ENCODE assay signal across 9 cellular contexts in genomic region chr9:127395491-127396252, GRCh38. TPM values are rescaled to one million over a fixed set of nuclear protein-coding genes. Genes with fewer than 3 reads are reported as not detected.
DNase-seq lines count a peak whose midpoint lies in the region; ATAC-seq and TF ChIP-seq lines count a peak whose summit lies in the region.
"Had no signal": no experiment of that assay in that cellular context is flagged by ENCODE, and none has a peak within 500 bp of the region (broad histone marks: within the 10 kb centered on the region; RNA-seq: fewer than 3 reads in every experiment).

No MANE protein-coding gene starts in this region.

- intact Hi-C loops in body of pancreas (cut with DNase I), result no loop called here
- intact Hi-C loops in testis (cut with DNase I; ENCODE audit: low total_unique reads), result no loop called here
- intact Hi-C loops in transverse colon (cut with DNase I; ENCODE audit: low total_unique reads), result loop anchor here (2.0 to 10.0 kb wide), 2 partner anchors 57 to 181 kb away; no protein-coding TSS in a partner anchor

- ATAC-seq in body of pancreas (no peak), HG02970 (IDR thresholded peaks at IDR 0.05; ENCODE audit: low FRiP score, unreplicated experiment) (no peak), HG03135 (IDR thresholded peaks at IDR 0.05; ENCODE audit: unreplicated experiment) (no peak)

- in situ Hi-C loops in transverse colon (cut with MboI; ENCODE audit: low pct_ligation_motif_present in 1 of 4, low pct_unique_long_range_greater_than_20kb in 1 of 4, low sequenced_read_pairs in 3 of 4), result no loop called here

- 63 to 69% methylated on average over 5 to 7 of the region's 7 CpGs for WGBS in body of pancreas, 2 donors
- 61 to 65% methylated on average over 5 to 7 of the region's 7 CpGs for WGBS in testis, 2 donors
- WGBS in transverse colon (ENCODE audit: low coverage in 1 of 2), 2 donors, result 77 to 80% methylated on average over 1 to 7 of the region's 7 CpGs

- H3K27me3 ChIP-seq in HUES48 (ENCODE audit: control insufficient read depth, insufficient read depth, low read length) (peaks cover 11% of the 10 kb centered on the region; the same call in 1 of the 2 replicates), body of pancreas (no peaks in the 10 kb centered on the region), mucosa of stomach (ENCODE audit: control insufficient read depth, insufficient read depth, low read length) (no peaks in the 10 kb centered on the region), testis (no peaks in the 10 kb centered on the region), transverse colon (no peaks in the 10 kb centered on the region)

- peak overlapping the region; percentile 89 for H3K27ac ChIP-seq in HUES48 (ENCODE audit: low read depth, low read length)
- peak overlapping the region in 3 of 4 donors; percentile 70 to 76 (median 75) for H3K27ac ChIP-seq in body of pancreas
- no peak overlapping the region for H3K27ac ChIP-seq in testis
- peak overlapping the region in 1 of 4 donors; percentile 79 for H3K27ac ChIP-seq in transverse colon

- TF ChIP-seq EP300 in transverse colon (IDR thresholded peaks at IDR 0.05; ENCODE audit: low read depth), result no peak

- no peak overlapping the region for H3K4me3 ChIP-seq in AG10803 (ENCODE audit: low read length)
- peak overlapping the region; percentile 87 for H3K4me3 ChIP-seq in HUES48 (ENCODE audit: low read depth, low read length)
- no peak overlapping the region for H3K4me3 ChIP-seq in body of pancreas
- H3K4me3 ChIP-seq in mucosa of stomach (ENCODE audit: low read length), result no peak overlapping the region
- no peak overlapping the region for H3K4me3 ChIP-seq in testis
- H3K4me3 ChIP-seq in transverse colon, result peak overlapping the region in 1 of 4 donors; percentile 53

- peaks cover 11% of the 10 kb centered on the region; the same call in 1 of the 2 replicates for H3K4me1 ChIP-seq in HUES48 (ENCODE audit: control insufficient read depth, insufficient read depth, low read length)
- H3K4me1 ChIP-seq in body of pancreas, result peaks cover 19% of the 10 kb centered on the region
- peaks cover 12% of the 10 kb centered on the region for H3K4me1 ChIP-seq in mucosa of stomach (ENCODE audit: control insufficient read depth, insufficient read depth, low read length)
- peaks cover 10% of the 10 kb centered on the region for H3K4me1 ChIP-seq in testis
- H3K4me1 ChIP-seq in transverse colon, result peaks cover 7 to 22% (median 12%) of the 10 kb centered on the region in 4 donors

- TF ChIP-seq POLR2A in body of pancreas (IDR thresholded peaks at IDR 0.05), result no peak
- no peak for TF ChIP-seq POLR2A in testis (IDR thresholded peaks at IDR 0.05)
- no peak for TF ChIP-seq POLR2A in transverse colon (IDR thresholded peaks at IDR 0.05)

- TF ChIP-seq CTCF in AG10803 (conservative IDR thresholded peaks at IDR 0.05; ENCODE audit: low read length) (no peak), body of pancreas (IDR thresholded peaks at IDR 0.05) (no peak), testis (IDR thresholded peaks at IDR 0.05) (no peak), transverse colon (IDR thresholded peaks at IDR 0.05) (no peak)

- H3K36me3 ChIP-seq in HUES48 (ENCODE audit: control insufficient read depth, insufficient read depth, low read length) (0 out of 2 replicates have a peak, but pooled peaks cover 3% of the 10 kb centered on the region), body of pancreas (replicated peaks in 1 of 2; ENCODE audit: insufficient read depth in 1 of 2, low read depth in 2 of 2) (no peaks in the 10 kb centered on the region), mucosa of stomach (ENCODE audit: control insufficient read depth, insufficient read depth, low read length) (no peaks in the 10 kb centered on the region), testis (ENCODE audit: low read depth, missing control alignments) (no peaks in the 10 kb centered on the region), transverse colon (no peaks in the 10 kb centered on the region)

- peak; percentile 8 for DNase-seq in AG10803 (ENCODE audit: low read depth)
- no peak for DNase-seq in body of pancreas
- no peak for DNase-seq in testis
- no peak for DNase-seq in transverse colon
- DNase-seq: effector memory CD4-positive, alpha-beta T cell had no signal

- no peaks in the 10 kb centered on the region for H3K9me3 ChIP-seq in HUES48 (ENCODE audit: control insufficient read depth, insufficient read depth, low read length)
- H3K9me3 ChIP-seq in body of pancreas, result no peaks in the 10 kb centered on the region
- H3K9me3 ChIP-seq in mucosa of stomach (ENCODE audit: control insufficient read depth, low read length), result no peaks in the 10 kb centered on the region
- H3K9me3 ChIP-seq in testis, result no peaks in the 10 kb centered on the region
- no peaks in the 10 kb centered on the region for H3K9me3 ChIP-seq in transverse colon

- peak overlapping the region; percentile 75; the same call in 1 of the 2 replicates for H3K9ac ChIP-seq in HUES48 (ENCODE audit: low read depth, low read length)
- peak overlapping the region; percentile 19 for H3K9ac ChIP-seq in mucosa of stomach (ENCODE audit: low read length)

RNA-seq across cellular contexts. Expression of gene SLC2A8, which starts 1.3 kb away (rescaled TPM):
- total RNA-seq in body of pancreas (10 to 100 TPM; 10.9 to 18.2 TPM), testis (10 to 100 TPM; 62.7 to 68.6 TPM), transverse colon (10 to 100 TPM in 3 of 4 donors, 1 to 10 TPM in 1; 9.6 to 95.8 (median 29.4) TPM)
- 128 TPM for polyA plus RNA-seq in testis (ENCODE audit: insufficient read depth, low read depth, low replicate concordance)

RNA-seq across cellular contexts. Expression of gene ZNF79, which starts 28.5 kb away (rescaled TPM):
- total RNA-seq in body of pancreas (10 to 100 TPM in 1 of 2 donors, 1 to 10 TPM in 1; 4.7 to 11.5 TPM), testis (10 to 100 TPM; 19.5 to 24.5 TPM), transverse colon (10 to 100 TPM in 3 of 4 donors, 1 to 10 TPM in 1; 9.4 to 12.3 (median 11.3) TPM)
- polyA plus RNA-seq in testis (ENCODE audit: insufficient read depth, low read depth, low replicate concordance), result 15.9 TPM

RNA-seq across cellular contexts. Expression of gene RPL12, which starts 55.5 kb away (rescaled TPM):
- total RNA-seq in body of pancreas (1,000 to 10,000 TPM in 1 of 2 donors, 100 to 1,000 TPM in 1; 994 to 1,261 TPM), testis (100 to 1,000 TPM; 499 to 950 TPM), transverse colon (1,000 to 10,000 TPM; 1,054 to 2,042 (median 1,540) TPM)
- 1,237 TPM for polyA plus RNA-seq in testis (ENCODE audit: insufficient read depth, low read depth, low replicate concordance)

RNA-seq across cellular contexts. Expression of gene LRSAM1, which starts 55.6 kb away (rescaled TPM):
- total RNA-seq in body of pancreas (10 to 100 TPM in 1 of 2 donors, 1 to 10 TPM in 1; 9.6 to 26.0 TPM), testis (10 to 100 TPM; 20.5 to 22.0 TPM), transverse colon (10 to 100 TPM; 16.2 to 39.2 (median 26.2) TPM)
- polyA plus RNA-seq in testis (ENCODE audit: insufficient read depth, low read depth, low replicate concordance), result 9.9 TPM

Comparison
In these comparisons a context has a peak if more than half of its experiments do, and no peak if none do; other contexts are left out.
1. H3K27ac ChIP-seq: peak in HUES48 (single experiment) and body of pancreas (3 of 4); none in testis (0 of 2).